Comparison of ENCODE assay signal across 17 cellular contexts in the genomic region with DNA sequence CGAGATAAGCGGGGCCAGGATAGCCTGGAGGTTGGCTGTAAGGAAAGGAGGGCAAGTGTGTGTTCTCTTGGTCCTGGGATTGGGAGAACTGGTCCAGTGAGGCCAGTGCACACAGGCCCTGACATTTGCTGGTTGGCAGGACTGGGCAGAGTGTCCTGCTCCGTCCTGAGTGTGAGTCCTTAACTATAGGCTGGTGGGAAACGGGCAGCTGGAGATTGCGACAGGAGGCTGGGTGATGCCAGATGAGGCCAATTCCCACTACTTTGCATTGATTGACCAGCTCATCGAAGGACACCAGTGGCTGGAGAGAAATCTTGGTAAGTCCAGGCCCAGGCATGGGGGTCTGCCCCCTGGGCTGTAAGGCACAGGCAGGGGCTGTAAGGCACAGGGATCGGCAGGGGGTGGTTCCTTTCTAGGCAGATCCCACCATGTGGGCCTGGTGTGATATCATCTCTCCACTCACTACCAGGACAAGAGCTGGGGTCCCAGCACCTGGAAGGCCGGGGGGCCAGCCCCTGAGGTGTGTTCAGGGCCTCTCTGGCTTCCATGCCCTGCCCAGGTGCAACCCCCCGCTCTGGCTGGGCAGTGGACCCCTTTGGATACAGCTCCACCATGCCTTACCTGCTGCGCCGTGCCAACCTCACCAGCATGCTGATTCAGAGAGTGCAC. TPM values are rescaled to one million over a fixed set of nuclear protein-coding genes. Genes with fewer than 3 reads are reported as not detected.
DNase-seq lines count a peak whose midpoint lies in the region; ATAC-seq and TF ChIP-seq lines count a peak whose summit lies in the region.
"Had no signal": no experiment of that assay in that cellular context is flagged by ENCODE, and none has a peak within 500 bp of the region (broad histone marks: within the 10 kb centered on the region; RNA-seq: fewer than 3 reads in every experiment).

No MANE protein-coding gene starts in this region.

- H3K4me1 ChIP-seq in osteoblast (ENCODE audit: insufficient read depth, low read length): peaks cover 7% of the 10 kb centered on the region
- H3K4me1 ChIP-seq in breast epithelium: peaks cover 0 to 11% of the 10 kb centered on the region in 2 donors

- no peak for TF ChIP-seq CTCF in endothelial cell (IDR thresholded peaks at IDR 0.05; ENCODE audit: unreplicated experiment)
- no peak for TF ChIP-seq CTCF in osteoblast (IDR thresholded peaks at IDR 0.05; ENCODE audit: extremely low read depth, low read depth, low read length)
- no peak for TF ChIP-seq CTCF in breast epithelium (IDR thresholded peaks at IDR 0.05)

- H3K27ac ChIP-seq in osteoblast (ENCODE audit: low read depth, low read length) (no peak overlapping the region), breast epithelium (no peak overlapping the region)
- H3K27ac ChIP-seq: 22Rv1, BLaER1, Peyer's patch had no signal

- peaks cover 24% of the 10 kb centered on the region for H3K4me1 Mint-ChIP-seq in T-helper 2 cell treated with Interferon-gamma antibody and Interleukin-4, amounts not matched to agents 5 μg/mL and 100 μg/mL, for 36 hours (ENCODE audit: low read depth)
- peaks cover 14% of the 10 kb centered on the region for H3K4me1 Mint-ChIP-seq in activated T-helper 17 cell treated with anti-CD3 and anti-CD28 coated beads, Interleukin-2, amount 50 U/mL, for 72 hours
- peaks cover 9% of the 10 kb centered on the region for H3K4me1 Mint-ChIP-seq in endothelial cell (ENCODE audit: unreplicated experiment)

- no peak overlapping the region for H3K4me2 ChIP-seq in osteoblast (ENCODE audit: insufficient read depth, low read length)
- H3K4me2 ChIP-seq: BLaER1 had no signal

- TF ChIP-seq POLR2A in breast epithelium (IDR thresholded peaks at IDR 0.05): no peak

- peak overlapping the region; percentile 20 for H3K27ac Mint-ChIP-seq in T-helper 2 cell treated with Interferon-gamma antibody and Interleukin-4, amounts not matched to agents 5 μg/mL and 100 μg/mL, for 36 hours
- peak overlapping the region; percentile 81 for H3K27ac Mint-ChIP-seq in activated T-helper 17 cell treated with anti-CD3 and anti-CD28 coated beads, Interleukin-2, amount 50 U/mL, for 72 hours
- peak overlapping the region; percentile 48 for H3K27ac Mint-ChIP-seq in endothelial cell (ENCODE audit: unreplicated experiment)

- no peak for ATAC-seq in activated T-helper 17 cell treated with anti-CD3 and anti-CD28 coated beads, Interleukin-2, amount 50 U/mL, for 72 hours (replicated peaks)
- ATAC-seq in GM19324 (IDR thresholded peaks at IDR 0.05; ENCODE audit: low FRiP score, unreplicated experiment): no peak

- no peaks in the 10 kb centered on the region for H3K9me3 ChIP-seq in osteoblast (ENCODE audit: low read depth, low read length)
- H3K9me3 ChIP-seq in breast epithelium: no peaks in the 10 kb centered on the region
- H3K9me3 ChIP-seq: BLaER1, Peyer's patch had no signal

- H3K36me3 ChIP-seq in osteoblast (ENCODE audit: insufficient read depth, low read length): peaks cover 26% of the 10 kb centered on the region
- H3K36me3 ChIP-seq in breast epithelium: peaks cover 6% of the 10 kb centered on the region

- no peak overlapping the region for H2AFZ ChIP-seq in osteoblast (ENCODE audit: low read length)

- intact Hi-C loops in breast epithelium (cut with DNase I; ENCODE audit: low total_unique reads): no loop called here

- H4K20me1 ChIP-seq in osteoblast (ENCODE audit: insufficient read depth, low read length): peaks cover 3% of the 10 kb centered on the region

- H3K4me3 Mint-ChIP-seq in T-helper 2 cell treated with Interferon-gamma antibody and Interleukin-4, amounts not matched to agents 5 μg/mL and 100 μg/mL, for 36 hours: no peak overlapping the region
- no peak overlapping the region for H3K4me3 Mint-ChIP-seq in activated T-helper 17 cell treated with anti-CD3 and anti-CD28 coated beads, Interleukin-2, amount 50 U/mL, for 72 hours
- peak overlapping the region; percentile 37 for H3K4me3 Mint-ChIP-seq in endothelial cell (ENCODE audit: unreplicated experiment)

- H3K36me3 Mint-ChIP-seq in T-helper 2 cell treated with Interferon-gamma antibody and Interleukin-4, amounts not matched to agents 5 μg/mL and 100 μg/mL, for 36 hours (ENCODE audit: low read depth): peaks cover 44% of the 10 kb centered on the region
- H3K36me3 Mint-ChIP-seq in activated T-helper 17 cell treated with anti-CD3 and anti-CD28 coated beads, Interleukin-2, amount 50 U/mL, for 72 hours (ENCODE audit: low read depth): peaks cover 83% of the 10 kb centered on the region
- peaks cover 20% of the 10 kb centered on the region for H3K36me3 Mint-ChIP-seq in endothelial cell (ENCODE audit: low read depth, unreplicated experiment)

- H3K27me3 ChIP-seq in osteoblast (ENCODE audit: insufficient read depth, low read length) (no peaks in the 10 kb centered on the region), breast epithelium (no peaks in the 10 kb centered on the region)
- H3K27me3 ChIP-seq: BLaER1, Peyer's patch had no signal

- H3K4me3 ChIP-seq in osteoblast (ENCODE audit: insufficient read depth, low read length): no peak overlapping the region
- H3K4me3 ChIP-seq in breast epithelium: no peak overlapping the region
- H3K4me3 ChIP-seq: BLaER1, Peyer's patch had no signal

- no peak for DNase-seq in T-helper 2 cell treated with Interferon-gamma antibody and Interleukin-4, amounts not matched to agents 5 μg/mL and 100 μg/mL, for 36 hours (ENCODE audit: low spot score)
- no peak for DNase-seq in T-helper 2 cell
- DNase-seq in endothelial cell (ENCODE audit: low spot score): no peak
- DNase-seq in osteoblast (ENCODE audit: insufficient read length, low spot score, missing footprints): peak; percentile 78
- no peak for DNase-seq in breast epithelium (ENCODE audit: low spot score in 2 of 2)
- DNase-seq in NCI-H526 treated with DMSO at 0.1 percent for 48 hours (lab: John Stamatoyannopoulos, UW): no peak
- DNase-seq: CD8-positive, alpha-beta memory T cell; H7; MM.1S; NCI-H1105 treated with DMSO at 0.1 percent for 48 hours; NCI-H1930; NCI-H2171; Peyer's patch had no signal

- no peaks in the 10 kb centered on the region for H3K27me3 Mint-ChIP-seq in T-helper 2 cell treated with Interferon-gamma antibody and Interleukin-4, amounts not matched to agents 5 μg/mL and 100 μg/mL, for 36 hours (ENCODE audit: low read depth)
- H3K27me3 Mint-ChIP-seq in activated T-helper 17 cell treated with anti-CD3 and anti-CD28 coated beads, Interleukin-2, amount 50 U/mL, for 72 hours: no peaks in the 10 kb centered on the region
- H3K27me3 Mint-ChIP-seq in endothelial cell (ENCODE audit: unreplicated experiment): peaks cover 5% of the 10 kb centered on the region
- H3K27me3 Mint-ChIP-seq: CD8-positive, alpha-beta memory T cell had no signal

- no peaks in the 10 kb centered on the region for H3K9me3 Mint-ChIP-seq in T-helper 2 cell treated with Interferon-gamma antibody and Interleukin-4, amounts not matched to agents 5 μg/mL and 100 μg/mL, for 36 hours
- H3K9me3 Mint-ChIP-seq in activated T-helper 17 cell treated with anti-CD3 and anti-CD28 coated beads, Interleukin-2, amount 50 U/mL, for 72 hours: no peaks in the 10 kb centered on the region
- no peaks in the 10 kb centered on the region for H3K9me3 Mint-ChIP-seq in endothelial cell (ENCODE audit: unreplicated experiment)
- H3K9me3 Mint-ChIP-seq: CD8-positive, alpha-beta memory T cell had no signal

- H3K79me2 ChIP-seq in osteoblast (ENCODE audit: insufficient read depth, low read length): no peaks in the 10 kb centered on the region

RNA-seq across cellular contexts. Expression of gene MAN2A2, which starts 3.2 kb away (rescaled TPM):
- total RNA-seq in activated T-helper 17 cell treated with anti-CD3 and anti-CD28 coated beads, Interleukin-2, amount 50 U/mL, for 72 hours: 100 to 1,000 TPM; 121 to 127 TPM
- total RNA-seq in endothelial cell (ENCODE audit: unreplicated experiment) (72.2 TPM), osteoblast (15.2 and 20.0 TPM in 2 replicates), breast epithelium (10 to 100 TPM; 38.2 to 58.0 (median 56.9) TPM)

RNA-seq across cellular contexts. Expression of gene FES, which starts 22.0 kb away (rescaled TPM):
- total RNA-seq in activated T-helper 17 cell treated with anti-CD3 and anti-CD28 coated beads, Interleukin-2, amount 50 U/mL, for 72 hours: 100 to 1,000 TPM in 1 of 2 donors, 10 to 100 TPM in 1; 98.5 to 122 TPM
- 56.3 TPM for total RNA-seq in endothelial cell (ENCODE audit: unreplicated experiment)
- total RNA-seq in osteoblast: 19.2 and 20.3 TPM in 2 replicates
- 10 to 100 TPM; 41.4 to 54.7 (median 42.3) TPM for total RNA-seq in breast epithelium

RNA-seq across cellular contexts. Expression of gene HDDC3, which starts 26.0 kb away (rescaled TPM):
- total RNA-seq in activated T-helper 17 cell treated with anti-CD3 and anti-CD28 coated beads, Interleukin-2, amount 50 U/mL, for 72 hours: 10 to 100 TPM; 15.9 to 19.0 TPM
- 14.5 TPM for total RNA-seq in endothelial cell (ENCODE audit: unreplicated experiment)
- total RNA-seq in osteoblast: 8.8 and 11.6 TPM in 2 replicates
- 10 to 100 TPM; 19.0 to 22.3 (median 19.4) TPM for total RNA-seq in breast epithelium

RNA-seq across cellular contexts. Expression of gene UNC45A, which starts 28.8 kb away (rescaled TPM):
- total RNA-seq in activated T-helper 17 cell treated with anti-CD3 and anti-CD28 coated beads, Interleukin-2, amount 50 U/mL, for 72 hours: 100 to 1,000 TPM; 101 to 103 TPM
- total RNA-seq in endothelial cell (ENCODE audit: unreplicated experiment): 102 TPM
- total RNA-seq in osteoblast: 72.5 and 74.9 TPM in 2 replicates
- total RNA-seq in breast epithelium: 10 to 100 TPM; 52.4 to 65.0 (median 59.8) TPM

RNA-seq across cellular contexts. Expression of gene FURIN, which starts 37.9 kb away (rescaled TPM):
- 100 to 1,000 TPM; 605 to 771 TPM for total RNA-seq in activated T-helper 17 cell treated with anti-CD3 and anti-CD28 coated beads, Interleukin-2, amount 50 U/mL, for 72 hours
- total RNA-seq in endothelial cell (ENCODE audit: unreplicated experiment) (143 TPM), osteoblast (39.1 and 42.7 TPM in 2 replicates), breast epithelium (10 to 100 TPM; 34.5 to 48.5 (median 36.4) TPM)

Comparison
In these comparisons a context has a peak if more than half of its experiments do, and no peak if none do; other contexts are left out.
1. H3K27ac Mint-ChIP-seq: peak in every context shown above with its lines; median percentile 81 in activated T-helper 17 cell treated with anti-CD3 and anti-CD28 coated beads, Interleukin-2, amount 50 U/mL, for 72 hours; 48 in endothelial cell; 20 in T-helper 2 cell treated with Interferon-gamma antibody and Interleukin-4, amounts not matched to agents 5 μg/mL and 100 μg/mL, for 36 hours.